Comparison of ENCODE assay signal across 8 cellular contexts in genomic region chr17:42675348-42675983, GRCh38. TPM values are rescaled to one million over a fixed set of nuclear protein-coding genes. Genes with fewer than 3 reads are reported as not detected.
A peak's percentile ranks its signal among the peaks of the same experiment; 100 is the strongest.
DNase-seq lines count a peak whose midpoint lies in the region; ATAC-seq, FAIRE-seq and TF ChIP-seq lines count a peak whose summit lies in the region.

No MANE protein-coding gene starts in this region.

- H3K36me3 ChIP-seq in WERI-Rb-1 (peaks cover 45% of the 10 kb centered on the region), iPS-15b (ENCODE audit: control insufficient read depth, insufficient read depth, low read length) (peaks cover 7% of the 10 kb centered on the region), testis (ENCODE audit: low read depth, missing control alignments) (no peaks in the 10 kb centered on the region)

- no peak for ATAC-seq in GM18517 (IDR thresholded peaks at IDR 0.05; ENCODE audit: unreplicated experiment)

- WGBS in testis, 2 donors: 0 to 1% methylated on average over 3 to 29 of the region's 29 CpGs

- no peak for TF ChIP-seq CTCF in WERI-Rb-1 (IDR thresholded peaks at IDR 0.05; ENCODE audit: low read depth, low read length)
- TF ChIP-seq CTCF in testis (IDR thresholded peaks at IDR 0.05): no peak

- H3K27me3 ChIP-seq in WERI-Rb-1 (ENCODE audit: insufficient read depth, low read depth, severe bottlenecking) (no peaks in the 10 kb centered on the region), iPS-15b (ENCODE audit: control insufficient read depth, insufficient read depth, low read length) (peaks cover 46% of the 10 kb centered on the region), testis (no peaks in the 10 kb centered on the region)

- no peak for TF ChIP-seq POLR2A in testis (IDR thresholded peaks at IDR 0.05)
- TF ChIP-seq POLR2A in GM12892 (IDR thresholded peaks at IDR 0.05; ENCODE audit: low read depth, low read length): no peak

- H3K27ac ChIP-seq in WERI-Rb-1 (peak overlapping the region; percentile 88), testis (peak overlapping the region; percentile 90 to 91)

- no peak overlapping the region for H3K9ac ChIP-seq in iPS-15b (ENCODE audit: low read depth, low read length)

- DNase-seq in NCI-H2171 treated with DMSO at 0.1 percent for 48 hours (lab: John Stamatoyannopoulos, UW) (peak; percentile 43), NCI-H2171 (lab: John Stamatoyannopoulos, UW) (no peak), WERI-Rb-1 (peak; percentile 51), testis (no peak), GM19240 (ENCODE audit: insufficient read length, low spot score) (no peak), GM12892 (ENCODE audit: insufficient read length) (no peak)

- no peaks in the 10 kb centered on the region for H3K9me3 ChIP-seq in WERI-Rb-1 (ENCODE audit: severe bottlenecking)
- no peaks in the 10 kb centered on the region for H3K9me3 ChIP-seq in iPS-15b (ENCODE audit: control insufficient read depth, insufficient read depth, low read length)
- no peaks in the 10 kb centered on the region for H3K9me3 ChIP-seq in testis

- H3K4me3 ChIP-seq in WERI-Rb-1 (ENCODE audit: low read depth, low read length): peak overlapping the region; percentile 96
- H3K4me3 ChIP-seq in iPS-15b (ENCODE audit: low read depth, low read length): peak overlapping the region; percentile 93
- H3K4me3 ChIP-seq in testis: peak overlapping the region; percentile 89 to 91

- FAIRE-seq in GM12892 (lab: Jason Lieb, UNC): no peak

- H3K4me1 ChIP-seq in iPS-15b (ENCODE audit: control insufficient read depth, insufficient read depth, low read length) (peaks cover 12% of the 10 kb centered on the region), testis (peaks cover 71% of the 10 kb centered on the region)

- intact Hi-C loops in testis (cut with DNase I; ENCODE audit: low total_unique reads): loop anchor here (10.0 kb wide), 1 partner anchor 101 kb away; the partner anchor contains the start of gene PSMC3IP

RNA-seq across cellular contexts. Expression of gene PLEKHH3, which starts 1.3 kb away (rescaled TPM):
- 10 to 100 TPM; 65.8 to 67.3 TPM for total RNA-seq in testis
- polyA plus RNA-seq in testis (ENCODE audit: insufficient read depth, low read depth, low replicate concordance): 42.8 TPM
- 8.8 TPM for polyA plus RNA-seq in GM12892 (2012; ENCODE audit: missing spikeins)

RNA-seq across cellular contexts. Expression of gene CCR10, which starts 6.2 kb away (rescaled TPM):
- 10 to 100 TPM in 1 of 2 donors, 1 to 10 TPM in 1; 9.8 to 14.3 TPM for total RNA-seq in testis
- polyA plus RNA-seq in testis (ENCODE audit: insufficient read depth, low read depth, low replicate concordance): 2.9 TPM
- polyA plus RNA-seq in GM12892 (2012; ENCODE audit: missing spikeins): 1.6 TPM

RNA-seq across cellular contexts. Expression of gene CNTNAP1, which starts 6.9 kb away (rescaled TPM):
- 10 to 100 TPM in 1 of 2 donors, 1 to 10 TPM in 1; 9.0 to 10.3 TPM for total RNA-seq in testis
- 6.0 TPM for polyA plus RNA-seq in testis (ENCODE audit: insufficient read depth, low read depth, low replicate concordance)
- polyA plus RNA-seq in GM12892 (2012; ENCODE audit: missing spikeins): 17.1 TPM

RNA-seq across cellular contexts. Expression of gene TUBG2, which starts 16.4 kb away (rescaled TPM):
- 10 to 100 TPM; 50.4 to 57.5 TPM for total RNA-seq in testis
- polyA plus RNA-seq in testis (ENCODE audit: insufficient read depth, low read depth, low replicate concordance): 30.6 TPM
- 15.9 TPM for polyA plus RNA-seq in GM12892 (2012; ENCODE audit: missing spikeins)

Comparison
In these comparisons a context has a peak if more than half of its experiments do, and no peak if none do; other contexts are left out.
1. DNase-seq: peak in NCI-H2171 treated with DMSO at 0.1 percent for 48 hours (single experiment) and WERI-Rb-1 (single experiment); none in NCI-H2171 (single experiment), testis (single experiment), GM19240 (single experiment) and GM12892 (single experiment).
2. Peak in every context shown above with its lines, with median percentiles within 50 percentile points of each other: H3K4me3 ChIP-seq.